Comparison of ENCODE assay signal across 8 cellular contexts in genomic region chr4:107740950-107741701, GRCh38. TPM values are rescaled to one million over a fixed set of nuclear protein-coding genes. Genes with fewer than 3 reads are reported as not detected.
DNase-seq lines count a peak whose midpoint lies in the region; TF ChIP-seq lines count a peak whose summit lies in the region.
"Had no signal": no experiment of that assay in that cellular context is flagged by ENCODE, and none has a peak within 500 bp of the region (broad histone marks: within the 10 kb centered on the region; RNA-seq: fewer than 3 reads in every experiment).

No MANE protein-coding gene starts in this region.

- H3K4me1 ChIP-seq in mesenchymal stem cell (ENCODE audit: control insufficient read depth, insufficient read depth, low read depth, low read length): peaks cover 4% of the 10 kb centered on the region
- peaks cover 0 to 16% (median 11%) of the 10 kb centered on the region in 4 donors for H3K4me1 ChIP-seq in tibial artery

- peak overlapping the region in 1 of 2 experiments; percentile 16 for H3K4me3 ChIP-seq in mesenchymal stem cell (ENCODE audit: insufficient read depth in 1 of 2, low read depth in 1 of 2, low read length in 2 of 2)
- H3K4me3 ChIP-seq in tibial artery: no peak overlapping the region

- H3K27ac ChIP-seq in mesenchymal stem cell (ENCODE audit: low read length, poor library complexity, severe bottlenecking) (peak overlapping the region; percentile 65), tibial artery (peak overlapping the region; percentile 76 to 80)

- no peak overlapping the region for H2BK5ac ChIP-seq in mesenchymal stem cell (ENCODE audit: low read depth, low read length, poor library complexity, severe bottlenecking)

- H3K4me2 ChIP-seq in mesenchymal stem cell (ENCODE audit: low read length, poor library complexity, severe bottlenecking): no peak overlapping the region

- H2BK15ac ChIP-seq in mesenchymal stem cell (ENCODE audit: low read depth, poor library complexity, severe bottlenecking): no peak overlapping the region

- peak overlapping the region in 1 of 2 experiments; percentile 67 for H3K4ac ChIP-seq in mesenchymal stem cell (ENCODE audit: low read depth in 1 of 2, low read length in 2 of 2)

- peak overlapping the region; percentile 43 for H3K9ac ChIP-seq in mesenchymal stem cell (ENCODE audit: low read length)

- H3K18ac ChIP-seq in mesenchymal stem cell (ENCODE audit: low read depth in 1 of 2, low read length in 2 of 2): peak overlapping the region; percentile 55 to 59

- intact Hi-C loops in tibial artery (cut with DNase I; ENCODE audit: low total_unique reads): no loop called here

- H2BK12ac ChIP-seq in mesenchymal stem cell (ENCODE audit: low read length in 2 of 2): no peak overlapping the region

- H3K14ac ChIP-seq in mesenchymal stem cell (ENCODE audit: low read length in 2 of 2): no peak overlapping the region

- H3K79me1 ChIP-seq in mesenchymal stem cell (replicated peaks; ENCODE audit: low read length, poor library complexity, severe bottlenecking): no peaks in the 10 kb centered on the region

- WGBS in mesenchymal stem cell: 48% methylated on average over 11 of the region's 11 CpGs

- peak overlapping the region; percentile 76 for H4K8ac ChIP-seq in mesenchymal stem cell (ENCODE audit: low read length)

- H2BK120ac ChIP-seq in mesenchymal stem cell (ENCODE audit: low read depth, low read length): no peak overlapping the region

- H3K23ac ChIP-seq in mesenchymal stem cell (ENCODE audit: low read length in 2 of 2): no peak overlapping the region

- H3K9me3 ChIP-seq in mesenchymal stem cell (ENCODE audit: control insufficient read depth, low read length): no peaks in the 10 kb centered on the region
- no peaks in the 10 kb centered on the region for H3K9me3 ChIP-seq in tibial artery

- H3K36me3 ChIP-seq in mesenchymal stem cell (ENCODE audit: control insufficient read depth in 1 of 2, insufficient read depth in 2 of 2, low read depth in 1 of 2, low read length in 2 of 2) (no peaks in the 10 kb centered on the region), tibial artery (no peaks in the 10 kb centered on the region)

- DNase-seq in LHCN-M2 (ENCODE audit: low read depth) (peak; percentile 84), dermis blood vessel endothelial cell (peak; percentile 70), mesenchymal stem cell (peak; percentile 86), tibial artery (peak; percentile 60 to 78), NCI-H2107 treated with DMSO at 0.1 percent for 48 hours (lab: John Stamatoyannopoulos, UW; ENCODE audit: unreplicated experiment) (no peak)
- no peak for DNase-seq in activated CD8-positive, alpha-beta memory T cell treated with anti-CD3 and anti-CD28 coated beads, Interleukin-2, amount 50 U/mL, for 4 hours
- no peak for DNase-seq in stimulated activated naive CD4-positive, alpha-beta T cell treated with Interleukin-2 at 50 U/mL for 16 hours (lab: John Stamatoyannopoulos, UW)
- DNase-seq: T-helper 9 cell had no signal

- TF ChIP-seq CTCF in tibial artery (IDR thresholded peaks at IDR 0.05): no peak

- H2AK5ac ChIP-seq in mesenchymal stem cell (ENCODE audit: low read length, severe bottlenecking): peak overlapping the region; percentile 47

- peak overlapping the region; percentile 72 for H4K91ac ChIP-seq in mesenchymal stem cell (ENCODE audit: low read length)

- no peak overlapping the region for H2AFZ ChIP-seq in mesenchymal stem cell (ENCODE audit: low read depth, low read length)

- H3K27me3 ChIP-seq in mesenchymal stem cell (ENCODE audit: control insufficient read depth in 1 of 2, insufficient read depth in 1 of 2, low read length in 2 of 2): no peaks in the 10 kb centered on the region
- H3K27me3 ChIP-seq in tibial artery: no peaks in the 10 kb centered on the region

RNA-seq across cellular contexts. Expression of gene PAPSS1, which starts 21.1 kb away (rescaled TPM):
- total RNA-seq in LHCN-M2 (2014; rRNA removed): 80.1 and 84.2 TPM in 2 replicates
- 78.6 TPM for polyA plus RNA-seq in LHCN-M2 (2012)
- 51.9 and 58.6 TPM in 2 replicates for total RNA-seq in dermis blood vessel endothelial cell
- polyA plus RNA-seq in mesenchymal stem cell (2013, experiment 1 of 2): 44.7 TPM
- 50.7 TPM for polyA plus RNA-seq in mesenchymal stem cell (2013, experiment 2 of 2)

Comparison
In these comparisons a context has a peak if more than half of its experiments do, and no peak if none do; other contexts are left out.
1. DNase-seq: peak in LHCN-M2 (single experiment), dermis blood vessel endothelial cell (single experiment), mesenchymal stem cell (single experiment) and tibial artery (2 of 2); none in activated CD8-positive, alpha-beta memory T cell treated with anti-CD3 and anti-CD28 coated beads, Interleukin-2, amount 50 U/mL, for 4 hours (single experiment), NCI-H2107 treated with DMSO at 0.1 percent for 48 hours (single experiment) and stimulated activated naive CD4-positive, alpha-beta T cell treated with Interleukin-2 at 50 U/mL for 16 hours (single experiment).